Comparison of ENCODE assay signal across 8 cellular contexts in the genomic region with DNA sequence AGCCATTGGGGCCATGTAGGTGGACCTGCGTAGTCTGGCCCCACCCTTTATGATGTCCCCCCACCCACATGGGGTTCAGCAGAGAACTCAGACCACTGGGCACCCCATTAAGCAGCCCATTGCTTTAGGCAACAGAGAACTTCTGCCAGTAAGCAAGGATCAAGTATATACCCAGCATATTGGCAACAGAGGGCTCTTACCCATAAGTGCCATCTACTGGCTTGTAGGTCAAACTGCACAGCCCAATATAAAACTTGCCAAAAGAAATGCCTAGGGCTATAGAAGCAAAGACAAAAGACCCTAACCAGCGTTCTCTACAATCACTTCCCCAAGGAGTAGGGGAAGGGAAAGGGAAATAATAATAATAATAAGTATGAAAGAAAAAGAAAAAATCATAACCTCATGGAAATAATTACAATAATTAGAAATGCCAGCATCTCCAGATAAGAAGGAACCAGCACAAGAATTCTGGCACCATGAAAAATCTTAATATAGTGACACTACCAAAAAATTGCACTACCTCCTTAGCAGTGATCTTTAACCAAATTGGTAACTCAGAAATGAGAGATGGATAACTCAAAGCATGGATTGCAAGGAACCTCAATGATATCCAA.
DNase-seq lines count a peak whose midpoint lies in the region; ATAC-seq and TF ChIP-seq lines count a peak whose summit lies in the region.

No MANE protein-coding gene starts in this region.

- POLR2A ChIA-PET in HCT116 (lab: Charles Lee): no interaction called here
- POLR2A ChIA-PET in Panc1 (lab: Charles Lee): no interaction called here

- H3K4me1 ChIP-seq in HCT116 (ENCODE audit: control insufficient read depth in 1 of 2, insufficient read depth in 2 of 2, low read length in 2 of 2): no peaks in the 10 kb centered on the region
- no peaks in the 10 kb centered on the region for H3K4me1 ChIP-seq in Panc1 (ENCODE audit: control insufficient read depth, insufficient read depth, low read length)

- H3K9me3 ChIP-seq in HCT116 (ENCODE audit: control insufficient read depth in 1 of 2, insufficient read depth in 1 of 2, low read depth in 1 of 2, low read length in 2 of 2) (no peaks in the 10 kb centered on the region), Panc1 (ENCODE audit: control insufficient read depth, insufficient read depth, low read depth, low read length) (no peaks in the 10 kb centered on the region)

- intact Hi-C loops in HCT116 (cut with micrococcal nuclease): loop anchor here (5.0 kb wide), 1 partner anchor 1093 kb away; a partner anchor contains a TSS
- intact Hi-C loops in Panc1 (cut with micrococcal nuclease; ENCODE audit: unreplicated experiment): no loop called here

- H3K9me2 ChIP-seq in HCT116 (ENCODE audit: insufficient read depth): no peaks in the 10 kb centered on the region

- TF ChIP-seq CTCF in HCT116 (IDR thresholded peaks at IDR 0.05 in 2 of 3, conservative IDR thresholded peaks at IDR 0.05 in 1 of 3; ENCODE audit: borderline replicate concordance in 1 of 3, insufficient read depth in 1 of 3, low read depth in 2 of 3, low read length in 2 of 3) (peak; percentile 19 to 65 (median 65); a peak in 4 of 6 replicates), Panc1 (IDR thresholded peaks at IDR 0.05) (peak; percentile 40)

- TF ChIP-seq POLR2A in HCT116 (IDR thresholded peaks at IDR 0.05; ENCODE audit: borderline replicate concordance, extremely low read depth, insufficient read depth, insufficient read length): no peak

- ATAC-seq in HCT116: peak; percentile 83
- ATAC-seq in Panc1: no peak
- ATAC-seq in HG03280 (IDR thresholded peaks at IDR 0.05; ENCODE audit: unreplicated experiment): no peak
- no peak for ATAC-seq in HG02571 (IDR thresholded peaks at IDR 0.05; ENCODE audit: unreplicated experiment)

- CTCF ChIA-PET in HCT116 (lab: Charles Lee): no interaction called here
- CTCF ChIA-PET in Panc1 (lab: Charles Lee): no interaction called here

- H3K4me2 ChIP-seq in HCT116 (ENCODE audit: low read length): no peak overlapping the region

- H3K79me2 ChIP-seq in HCT116 (ENCODE audit: insufficient read depth, low read length): no peaks in the 10 kb centered on the region

- H4K20me1 ChIP-seq in HCT116 (ENCODE audit: insufficient read depth): no peaks in the 10 kb centered on the region

- no peak overlapping the region for H3K9ac ChIP-seq in HCT116 (ENCODE audit: low read length)

- H3K4me3 ChIP-seq in HCT116 (replicated peaks in 1 of 2; ENCODE audit: low read depth in 1 of 2, low read length in 2 of 2) (no peak overlapping the region), Panc1 (ENCODE audit: low read depth in 2 of 2, low read length in 2 of 2) (no peak overlapping the region)

- no peak overlapping the region for H2AFZ ChIP-seq in HCT116 (ENCODE audit: low read depth, low read length, poor library complexity, severe bottlenecking)

- no peaks in the 10 kb centered on the region for H3K36me3 ChIP-seq in HCT116 (ENCODE audit: control insufficient read depth in 1 of 2, insufficient read depth in 2 of 2, low read length in 2 of 2)
- H3K36me3 ChIP-seq in Panc1 (ENCODE audit: control insufficient read depth, insufficient read depth, low read length): no peaks in the 10 kb centered on the region

- RAD21 ChIA-PET in HCT116 (lab: Charles Lee; ENCODE audit: low non-redundant PET in 1 of 2, low total read pairs in 2 of 2, uncharacterized antibody in 2 of 2, unreplicated experiment in 2 of 2): no interaction called here

- in situ Hi-C loops in Panc1 (cut with HindIII; ENCODE audit: low pct_unique_long_range_greater_than_20kb, low sequenced_read_pairs): no loop called here

- H3K27ac ChIP-seq in HCT116 (ENCODE audit: low read depth, low read length): no peak overlapping the region
- H3K27ac ChIP-seq in Panc1 (ENCODE audit: low read length): no peak overlapping the region

- no peaks in the 10 kb centered on the region for H3K27me3 ChIP-seq in HCT116 (ENCODE audit: insufficient read depth, low read length)
- H3K27me3 ChIP-seq in Panc1 (ENCODE audit: control insufficient read depth, insufficient read depth, low read length): no peaks in the 10 kb centered on the region

- DNase-seq in EL (peak; percentile 29), HCT116 (ENCODE audit: low read depth, low spot score) (no peak), Panc1 (ENCODE audit: low read depth, low spot score) (no peak), iris pigment epithelial cell (ENCODE audit: low read depth) (peak; percentile 53), AG08396 (ENCODE audit: low spot score) (no peak), pons (ENCODE audit: low spot score) (no peak)

- BruUV-seq in HCT116 (replicated peaks; lab: Mats Ljungman, UMichigan) (no TSS peak), Panc1 (replicated peaks; lab: Mats Ljungman, UMichigan) (no TSS peak)

- peak; percentile 54 for TF ChIP-seq RAD21 in HCT116 (IDR thresholded peaks at IDR 0.05; ENCODE audit: low read depth)

TF ChIP-seq in HCT116, 20 proteins besides CTCF, POLR2A, EP300 and RAD21:
- TF ChIP-seq FOSL1 (IDR thresholded peaks at IDR 0.05; ENCODE audit: low read depth) (no peak), EZH2 (IDR thresholded peaks at IDR 0.05) (no peak), SP1 (IDR thresholded peaks at IDR 0.05; ENCODE audit: low read depth) (no peak), YY1 (IDR thresholded peaks at IDR 0.05; ENCODE audit: extremely low read depth, insufficient replicate concordance, low read depth, low read length) (no peak), ELF1 (IDR thresholded peaks at IDR 0.05; ENCODE audit: borderline replicate concordance, low read depth) (no peak), ZFX (IDR thresholded peaks at IDR 0.05) (no peak)
- TF ChIP-seq, protein P1, sequence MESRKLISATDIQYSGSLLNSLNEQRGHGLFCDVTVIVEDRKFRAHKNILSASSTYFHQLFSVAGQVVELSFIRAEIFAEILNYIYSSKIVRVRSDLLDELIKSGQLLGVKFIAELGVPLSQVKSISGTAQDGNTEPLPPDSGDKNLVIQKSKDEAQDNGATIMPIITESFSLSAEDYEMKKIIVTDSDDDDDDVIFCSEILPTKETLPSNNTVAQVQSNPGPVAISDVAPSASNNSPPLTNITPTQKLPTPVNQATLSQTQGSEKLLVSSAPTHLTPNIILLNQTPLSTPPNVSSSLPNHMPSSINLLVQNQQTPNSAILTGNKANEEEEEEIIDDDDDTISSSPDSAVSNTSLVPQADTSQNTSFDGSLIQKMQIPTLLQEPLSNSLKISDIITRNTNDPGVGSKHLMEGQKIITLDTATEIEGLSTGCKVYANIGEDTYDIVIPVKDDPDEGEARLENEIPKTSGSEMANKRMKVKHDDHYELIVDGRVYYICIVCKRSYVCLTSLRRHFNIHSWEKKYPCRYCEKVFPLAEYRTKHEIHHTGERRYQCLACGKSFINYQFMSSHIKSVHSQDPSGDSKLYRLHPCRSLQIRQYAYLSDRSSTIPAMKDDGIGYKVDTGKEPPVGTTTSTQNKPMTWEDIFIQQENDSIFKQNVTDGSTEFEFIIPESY (IDR thresholded peaks at IDR 0.05; ENCODE audit: extremely low read depth, insufficient replicate concordance, low read length): no peak

Comparison
In these comparisons a context has a peak if more than half of its experiments do, and no peak if none do; other contexts are left out.
1. DNase-seq: peak in EL (single experiment) and iris pigment epithelial cell (single experiment); none in HCT116 (single experiment), Panc1 (single experiment), AG08396 (single experiment) and pons (single experiment).